1 cellular context compared by ENCODE assay signal in genomic region chr14:93963692-93964091, GRCh38.
TF ChIP-seq lines count a peak whose summit lies in the region.

No MANE protein-coding gene starts in this region.

TF ChIP-seq in GM23338, 12 proteins besides CTCF, POLR2A, EP300 and RAD21 (continued from another document):
- TF ChIP-seq, protein P1, sequence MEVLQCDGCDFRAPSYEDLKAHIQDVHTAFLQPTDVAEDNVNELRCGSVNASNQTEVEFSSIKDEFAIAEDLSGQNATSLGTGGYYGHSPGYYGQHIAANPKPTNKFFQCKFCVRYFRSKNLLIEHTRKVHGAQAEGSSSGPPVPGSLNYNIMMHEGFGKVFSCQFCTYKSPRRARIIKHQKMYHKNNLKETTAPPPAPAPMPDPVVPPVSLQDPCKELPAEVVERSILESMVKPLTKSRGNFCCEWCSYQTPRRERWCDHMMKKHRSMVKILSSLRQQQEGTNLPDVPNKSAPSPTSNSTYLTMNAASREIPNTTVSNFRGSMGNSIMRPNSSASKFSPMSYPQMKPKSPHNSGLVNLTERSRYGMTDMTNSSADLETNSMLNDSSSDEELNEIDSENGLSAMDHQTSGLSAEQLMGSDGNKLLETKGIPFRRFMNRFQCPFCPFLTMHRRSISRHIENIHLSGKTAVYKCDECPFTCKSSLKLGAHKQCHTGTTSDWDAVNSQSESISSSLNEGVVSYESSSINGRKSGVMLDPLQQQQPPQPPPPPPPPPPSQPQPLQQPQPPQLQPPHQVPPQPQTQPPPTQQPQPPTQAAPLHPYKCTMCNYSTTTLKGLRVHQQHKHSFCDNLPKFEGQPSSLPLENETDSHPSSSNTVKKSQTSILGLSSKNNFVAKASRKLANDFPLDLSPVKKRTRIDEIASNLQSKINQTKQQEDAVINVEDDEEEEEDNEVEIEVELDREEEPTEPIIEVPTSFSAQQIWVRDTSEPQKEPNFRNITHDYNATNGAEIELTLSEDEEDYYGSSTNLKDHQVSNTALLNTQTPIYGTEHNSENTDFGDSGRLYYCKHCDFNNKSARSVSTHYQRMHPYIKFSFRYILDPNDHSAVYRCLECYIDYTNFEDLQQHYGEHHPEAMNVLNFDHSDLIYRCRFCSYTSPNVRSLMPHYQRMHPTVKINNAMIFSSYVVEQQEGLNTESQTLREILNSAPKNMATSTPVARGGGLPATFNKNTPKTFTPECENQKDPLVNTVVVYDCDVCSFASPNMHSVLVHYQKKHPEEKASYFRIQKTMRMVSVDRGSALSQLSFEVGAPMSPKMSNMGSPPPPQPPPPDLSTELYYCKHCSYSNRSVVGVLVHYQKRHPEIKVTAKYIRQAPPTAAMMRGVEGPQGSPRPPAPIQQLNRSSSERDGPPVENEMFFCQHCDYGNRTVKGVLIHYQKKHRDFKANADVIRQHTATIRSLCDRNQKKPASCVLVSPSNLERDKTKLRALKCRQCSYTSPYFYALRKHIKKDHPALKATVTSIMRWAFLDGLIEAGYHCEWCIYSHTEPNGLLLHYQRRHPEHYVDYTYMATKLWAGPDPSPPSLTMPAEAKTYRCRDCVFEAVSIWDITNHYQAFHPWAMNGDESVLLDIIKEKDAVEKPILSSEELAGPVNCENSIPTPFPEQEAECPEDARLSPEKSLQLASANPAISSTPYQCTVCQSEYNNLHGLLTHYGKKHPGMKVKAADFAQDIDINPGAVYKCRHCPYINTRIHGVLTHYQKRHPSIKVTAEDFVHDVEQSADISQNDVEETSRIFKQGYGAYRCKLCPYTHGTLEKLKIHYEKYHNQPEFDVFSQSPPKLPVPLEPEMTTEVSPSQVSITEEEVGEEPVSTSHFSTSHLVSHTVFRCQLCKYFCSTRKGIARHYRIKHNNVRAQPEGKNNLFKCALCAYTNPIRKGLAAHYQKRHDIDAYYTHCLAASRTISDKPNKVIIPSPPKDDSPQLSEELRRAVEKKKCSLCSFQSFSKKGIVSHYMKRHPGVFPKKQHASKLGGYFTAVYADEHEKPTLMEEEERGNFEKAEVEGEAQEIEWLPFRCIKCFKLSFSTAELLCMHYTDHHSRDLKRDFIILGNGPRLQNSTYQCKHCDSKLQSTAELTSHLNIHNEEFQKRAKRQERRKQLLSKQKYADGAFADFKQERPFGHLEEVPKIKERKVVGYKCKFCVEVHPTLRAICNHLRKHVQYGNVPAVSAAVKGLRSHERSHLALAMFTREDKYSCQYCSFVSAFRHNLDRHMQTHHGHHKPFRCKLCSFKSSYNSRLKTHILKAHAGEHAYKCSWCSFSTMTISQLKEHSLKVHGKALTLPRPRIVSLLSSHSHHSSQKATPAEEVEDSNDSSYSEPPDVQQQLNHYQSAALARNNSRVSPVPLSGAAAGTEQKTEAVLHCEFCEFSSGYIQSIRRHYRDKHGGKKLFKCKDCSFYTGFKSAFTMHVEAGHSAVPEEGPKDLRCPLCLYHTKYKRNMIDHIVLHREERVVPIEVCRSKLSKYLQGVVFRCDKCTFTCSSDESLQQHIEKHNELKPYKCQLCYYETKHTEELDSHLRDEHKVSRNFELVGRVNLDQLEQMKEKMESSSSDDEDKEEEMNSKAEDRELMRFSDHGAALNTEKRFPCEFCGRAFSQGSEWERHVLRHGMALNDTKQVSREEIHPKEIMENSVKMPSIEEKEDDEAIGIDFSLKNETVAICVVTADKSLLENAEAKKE (CRISPR knock-in tag; IDR thresholded peaks at IDR 0.05) = no peak
- no peak for TF ChIP-seq NANOG (IDR thresholded peaks at IDR 0.05; ENCODE audit: borderline replicate concordance)
- no peak for TF ChIP-seq POLR2AphosphoS5 (IDR thresholded peaks at IDR 0.05; ENCODE audit: low read depth)
- TF ChIP-seq STAT1 (IDR thresholded peaks at IDR 0.05; ENCODE audit: unreplicated experiment) = no peak
TF ChIP-seq in GM23338: peak in this region for 0.
